ENCODE assay signal across 31 cellular contexts in the genomic region with DNA sequence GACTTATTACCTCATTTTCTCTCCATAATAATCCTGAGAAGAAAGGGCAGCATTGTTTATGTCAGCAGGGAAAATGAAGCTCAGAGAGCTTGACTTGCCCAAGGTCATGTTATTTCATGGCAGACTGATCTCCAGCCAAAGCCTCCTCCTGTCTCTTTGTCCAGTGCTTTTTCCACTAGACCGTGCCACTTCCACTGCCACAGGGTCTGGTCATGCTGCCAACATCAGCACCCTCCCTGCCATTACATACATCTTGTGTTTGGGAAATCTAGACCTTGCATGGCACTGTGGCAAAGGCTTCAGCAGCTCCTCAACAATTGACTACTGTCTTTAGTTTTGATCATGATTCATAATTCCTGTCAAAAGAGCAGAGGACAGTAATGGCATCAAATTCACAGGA. TPM values are rescaled to one million over a fixed set of nuclear protein-coding genes. Genes with fewer than 3 reads are reported as not detected.
"Had no signal": no experiment of that assay in that cellular context is flagged by ENCODE, and none has a peak within 500 bp of the region (broad histone marks: within the 10 kb centered on the region; RNA-seq: fewer than 3 reads in every experiment).

No MANE protein-coding gene starts in this region.

- H3K9me3 Mint-ChIP-seq: activated CD4-positive, alpha-beta memory T cell treated with anti-CD3 and anti-CD28 coated beads for 36 hours; activated CD4-positive, alpha-beta T cell treated with anti-CD3 and anti-CD28 coated beads, Interleukin-2, amount 10 ng/mL, durations not matched to agents 24 days and 14 days; activated CD8-positive, alpha-beta T cell treated with anti-CD3 and anti-CD28 coated beads for 36 hours; activated naive CD4-positive, alpha-beta T cell treated with anti-CD3 and anti-CD28 coated beads, Interleukin-2, amount 10 ng/mL, durations not matched to agents 7 days and 5 days; activated naive CD4-positive, alpha-beta T cell treated with anti-CD3 and anti-CD28 coated beads, Interleukin-2, amount 50 U/mL, for 24 hours; activated naive CD8-positive, alpha-beta T cell treated with anti-CD3 and anti-CD28 coated beads, Interleukin-2, amount 10 ng/mL, durations not matched to agents 7 days and 5 days; activated T-cell treated with anti-CD3 and anti-CD28 coated beads, Interleukin-2, amount 50 U/mL, for 24 hours; activated T-helper 2 cell treated with anti-CD3 and anti-CD28 coated beads, Interferon-gamma antibody, Interleukin-2, Interleukin-4, amounts not matched to agents 10 μg/mL and 5 μg/mL and 100 μg/mL, durations not matched to agents 14 hours and 24 hours and 36 hours; central memory CD8-positive, alpha-beta T cell; T-helper 2 cell treated with Interferon-gamma antibody and Interleukin-4, amounts not matched to agents 5 μg/mL and 100 μg/mL, for 36 hours had no signal

- H3K36me3 Mint-ChIP-seq: activated CD4-positive, alpha-beta memory T cell treated with anti-CD3 and anti-CD28 coated beads for 36 hours; activated naive CD4-positive, alpha-beta T cell treated with anti-CD3 and anti-CD28 coated beads, Interleukin-2, amount 10 ng/mL, durations not matched to agents 7 days and 5 days; activated naive CD8-positive, alpha-beta T cell treated with anti-CD3 and anti-CD28 coated beads, Interleukin-2, amount 10 ng/mL, durations not matched to agents 7 days and 5 days had no signal

- H3K4me3 Mint-ChIP-seq: activated B cell treated with CpG ODN at 0.5 μM for 24 hours; activated CD4-positive, alpha-beta memory T cell treated with anti-CD3 and anti-CD28 coated beads for 36 hours; activated CD4-positive, alpha-beta T cell treated with anti-CD3 and anti-CD28 coated beads, Interleukin-2, amount 10 ng/mL, durations not matched to agents 24 days and 14 days; activated CD8-positive, alpha-beta T cell treated with anti-CD3 and anti-CD28 coated beads for 36 hours; activated naive CD4-positive, alpha-beta T cell treated with anti-CD3 and anti-CD28 coated beads, Interleukin-2, amount 10 ng/mL, durations not matched to agents 7 days and 5 days; activated naive CD4-positive, alpha-beta T cell treated with anti-CD3 and anti-CD28 coated beads, Interleukin-2, amount 50 U/mL, for 24 hours; activated naive CD8-positive, alpha-beta T cell; activated naive CD8-positive, alpha-beta T cell treated with anti-CD3 and anti-CD28 coated beads, Interleukin-2, amount 10 ng/mL, durations not matched to agents 7 days and 5 days; activated naive CD8-positive, alpha-beta T cell treated with anti-CD3 and anti-CD28 coated beads, Interleukin-2, amount 50 U/mL, for 24 hours; activated T-cell treated with anti-CD3 and anti-CD28 coated beads, Interleukin-2, amount 50 U/mL, for 24 hours; brain; central memory CD8-positive, alpha-beta T cell; T-helper 2 cell treated with Interferon-gamma antibody and Interleukin-4, amounts not matched to agents 5 μg/mL and 100 μg/mL, for 36 hours had no signal

- H3K9me3 ChIP-seq: ascending aorta had no signal

- H3K27me3 Mint-ChIP-seq: activated naive CD8-positive, alpha-beta T cell; activated naive CD8-positive, alpha-beta T cell treated with anti-CD3 and anti-CD28 coated beads, Interleukin-2, amount 10 ng/mL, durations not matched to agents 7 days and 5 days; brain had no signal

- H3K27ac Mint-ChIP-seq: activated B cell treated with CpG ODN at 0.5 μM for 24 hours; activated CD4-positive, alpha-beta memory T cell treated with anti-CD3 and anti-CD28 coated beads for 36 hours; activated CD4-positive, alpha-beta T cell treated with anti-CD3 and anti-CD28 coated beads, Interleukin-2, amount 10 ng/mL, durations not matched to agents 24 days and 14 days; activated CD8-positive, alpha-beta T cell treated with anti-CD3 and anti-CD28 coated beads for 36 hours; activated naive CD4-positive, alpha-beta T cell treated with anti-CD3 and anti-CD28 coated beads, Interleukin-2, amount 10 ng/mL, durations not matched to agents 7 days and 5 days; activated naive CD4-positive, alpha-beta T cell treated with anti-CD3 and anti-CD28 coated beads, Interleukin-2, amount 50 U/mL, for 24 hours; activated naive CD8-positive, alpha-beta T cell; activated naive CD8-positive, alpha-beta T cell treated with anti-CD3 and anti-CD28 coated beads, Interleukin-2, amount 10 ng/mL, durations not matched to agents 7 days and 5 days; activated naive CD8-positive, alpha-beta T cell treated with anti-CD3 and anti-CD28 coated beads, Interleukin-2, amount 50 U/mL, for 24 hours; activated T-cell treated with anti-CD3 and anti-CD28 coated beads, Interleukin-2, amount 50 U/mL, for 24 hours; activated T-helper 2 cell treated with anti-CD3 and anti-CD28 coated beads, Interferon-gamma antibody, Interleukin-2, Interleukin-4, amounts not matched to agents 10 μg/mL and 5 μg/mL and 100 μg/mL, durations not matched to agents 14 hours and 24 hours and 36 hours; brain; T-helper 2 cell treated with Interferon-gamma antibody and Interleukin-4, amounts not matched to agents 5 μg/mL and 100 μg/mL, for 36 hours had no signal

- ATAC-seq: activated CD8-positive, alpha-beta T cell treated with anti-CD3 and anti-CD28 coated beads for 36 hours; activated naive CD8-positive, alpha-beta T cell treated with anti-CD3 and anti-CD28 coated beads, Interleukin-2, amount 50 U/mL, for 24 hours had no signal

- DNase-seq: activated B cell treated with CpG ODN at 0.5 μM for 24 hours; activated CD4-positive, alpha-beta memory T cell treated with anti-CD3 and anti-CD28 coated beads for 36 hours; activated CD4-positive, alpha-beta T cell treated with anti-CD3 and anti-CD28 coated beads for 4 hours; activated CD4-positive, alpha-beta T cell treated with anti-CD3 and anti-CD28 coated beads, Interleukin-2, amount 10 ng/mL, durations not matched to agents 24 days and 14 days; activated CD4-positive, alpha-beta T cell treated with anti-CD3 and anti-CD28 coated beads, Interleukin-2, amount 50 U/mL, for 1 hour; activated CD4-positive, alpha-beta T cell treated with anti-CD3 and anti-CD28 coated beads, Interleukin-2, amount 50 U/mL, for 4 hours; activated CD4-positive, CD25-positive, alpha-beta regulatory T cell treated with anti-CD3 and anti-CD28 coated beads, Interleukin-2, amount 50 U/mL, for 72 hours; activated CD8-positive, alpha-beta memory T cell treated with anti-CD3 and anti-CD28 coated beads, Interleukin-2, amount 50 U/mL, for 4 hours; activated CD8-positive, alpha-beta T cell treated with anti-CD3 and anti-CD28 coated beads for 36 hours; activated effector memory CD4-positive, alpha-beta T cell treated with Interleukin-2 at 50 U/mL for 16 hours; activated gamma-delta T cell; activated naive CD4-positive, alpha-beta T cell treated with anti-CD3 and anti-CD28 coated beads, Interleukin-2, amount 10 ng/mL, durations not matched to agents 7 days and 5 days; activated naive CD4-positive, alpha-beta T cell treated with Interleukin-2 at 50 U/mL for 16 hours; activated naive CD8-positive, alpha-beta T cell treated with anti-CD3 and anti-CD28 coated beads, Interleukin-2, amount 10 ng/mL, durations not matched to agents 7 days and 5 days; activated naive CD8-positive, alpha-beta T cell treated with anti-CD3 and anti-CD28 coated beads, Interleukin-2, amount 50 U/mL, for 24 hours; activated T-cell treated with anti-CD3 and anti-CD28 coated beads for 4 hours; activated T-cell treated with anti-CD3 and anti-CD28 coated beads, Interleukin-2, amount 50 U/mL, for 24 hours; activated T-cell treated with anti-CD3 and anti-CD28 coated beads, Interleukin-2, amount 50 U/mL, for 48 hours; amygdala; anterior cingulate cortex; caudate nucleus; cerebellar nuclear complex; T-helper 2 cell; T-helper 9 cell had no signal

- H3K4me1 Mint-ChIP-seq: activated naive CD4-positive, alpha-beta T cell treated with anti-CD3 and anti-CD28 coated beads, Interleukin-2, amount 10 ng/mL, durations not matched to agents 7 days and 5 days; activated naive CD4-positive, alpha-beta T cell treated with anti-CD3 and anti-CD28 coated beads, Interleukin-2, amount 50 U/mL, for 24 hours; central memory CD8-positive, alpha-beta T cell had no signal

RNA-seq across cellular contexts. Expression of a gene that starts 25.1 kb away (rescaled TPM):
- total RNA-seq: activated CD4-positive, alpha-beta T cell treated with anti-CD3 and anti-CD28 coated beads, Interleukin-2, amount 10 ng/mL, durations not matched to agents 24 days and 14 days had no signal
